14 cellular contexts compared by ENCODE assay signal in the genomic region with DNA sequence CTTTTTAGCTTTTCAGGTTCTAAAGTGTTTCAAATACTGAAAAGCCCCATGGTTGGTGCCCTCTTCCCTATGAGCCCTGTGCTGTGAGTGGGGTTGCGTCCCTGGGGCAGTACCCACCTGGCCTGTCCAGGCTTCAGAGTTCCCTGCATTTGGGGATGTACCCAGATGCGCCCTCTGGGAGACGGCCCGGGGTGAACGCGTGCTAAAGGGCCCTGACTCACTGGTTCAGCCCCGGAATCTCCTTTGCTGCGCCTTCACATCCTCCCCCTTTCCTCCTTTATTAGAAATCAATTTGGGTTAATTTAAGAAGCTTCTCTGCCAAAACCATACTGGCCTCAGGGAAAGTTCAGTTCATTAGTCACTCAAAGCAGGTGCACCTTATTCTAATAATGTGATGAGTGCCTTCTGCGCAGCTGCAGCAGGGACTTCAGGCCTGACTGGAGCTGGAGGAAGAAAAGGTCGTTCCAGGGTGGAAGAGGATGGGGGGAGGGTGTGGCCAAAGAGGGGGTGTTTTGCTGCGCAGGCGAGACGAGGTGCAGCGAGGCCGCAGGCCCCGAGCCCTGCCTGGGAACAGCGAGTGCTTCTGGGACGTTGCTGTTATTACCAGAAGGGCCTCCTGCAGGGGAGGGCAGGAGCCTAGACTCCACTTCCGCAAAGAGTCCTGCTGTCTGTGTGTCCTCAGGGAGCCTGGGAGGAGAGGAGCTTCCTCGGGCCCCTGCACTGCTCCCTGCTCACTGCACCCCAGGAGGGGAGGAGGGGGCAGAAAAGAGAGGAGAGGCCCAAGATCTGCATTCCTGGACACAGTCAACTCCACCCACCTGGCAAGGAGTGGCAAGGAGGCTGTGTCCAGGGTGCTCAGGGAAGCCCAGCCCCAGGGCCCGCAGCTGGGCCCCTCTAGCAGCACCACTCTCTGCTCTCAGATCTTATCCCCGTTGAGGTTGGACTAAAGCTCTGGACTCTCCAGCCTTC.
DNase-seq lines count a peak whose midpoint lies in the region; ATAC-seq and TF ChIP-seq lines count a peak whose summit lies in the region.
"Had no signal": no experiment of that assay in that cellular context is flagged by ENCODE, and none has a peak within 500 bp of the region (broad histone marks: within the 10 kb centered on the region; RNA-seq: fewer than 3 reads in every experiment).

No MANE protein-coding gene starts in this region.

- ATAC-seq in GM23338 (peak; percentile 59), GM18519 (IDR thresholded peaks at IDR 0.05; ENCODE audit: low FRiP score, unreplicated experiment) (no peak)
- no peak for ATAC-seq in stimulated activated effector memory CD8-positive, alpha-beta T cell treated with anti-CD3 and anti-CD28 coated beads, Interleukin-12 subunit alpha, Interleukin-12 subunit beta, amount 100 ng/mL, for 72 hours
- ATAC-seq: activated naive CD8-positive, alpha-beta T cell treated with anti-CD3 and anti-CD28 coated beads, Interleukin-2, amount 50 U/mL, for 24 hours; right cardiac atrium had no signal

- H3K9me2 ChIP-seq in GM23338 (ENCODE audit: insufficient read depth), result no peaks in the 10 kb centered on the region

- peak overlapping the region; percentile 90 for H2AFZ ChIP-seq in GM23338

- H3K4me2 ChIP-seq in BLaER1, result peak overlapping the region; percentile 92
- no peak overlapping the region for H3K4me2 ChIP-seq in GM23338

- no peaks in the 10 kb centered on the region for H3F3A ChIP-seq in GM23338 (replicated peaks; ENCODE audit: low read depth)

- TF ChIP-seq CTCF in GM23338 (conservative IDR thresholded peaks at IDR 0.05; ENCODE audit: low read depth in 2 of 2) (no peak), dorsolateral prefrontal cortex (IDR thresholded peaks at IDR 0.05 in 54 of 56, conservative IDR thresholded peaks at IDR 0.05 in 2 of 56; ENCODE audit: low read depth in 1 of 56, partially characterized antibody in 56 of 56) (no peak), osteocyte (IDR thresholded peaks at IDR 0.05) (no peak), suprapubic skin (IDR thresholded peaks at IDR 0.05) (no peak)

- H3K27ac ChIP-seq in BLaER1, result peak overlapping the region; percentile 32
- H3K27ac ChIP-seq in GM23338 (ENCODE audit: low read depth), result no peak overlapping the region
- H3K27ac ChIP-seq in dorsolateral prefrontal cortex, result peak overlapping the region in 46 of 59 donors; percentile 3 to 85 (median 62)
- H3K27ac ChIP-seq in suprapubic skin, result no peak overlapping the region

- H3K27me3 Mint-ChIP-seq in GM23338 (ENCODE audit: insufficient read depth, low read depth, poor library complexity), result peaks cover 6% of the 10 kb centered on the region
- H3K27me3 Mint-ChIP-seq in osteocyte (ENCODE audit: unreplicated experiment), result no peaks in the 10 kb centered on the region
- H3K27me3 Mint-ChIP-seq: activated naive CD8-positive, alpha-beta T cell treated with anti-CD3 and anti-CD28 coated beads, Interleukin-2, amount 50 U/mL, for 24 hours had no signal

- H4K20me1 ChIP-seq in BLaER1 (no peaks in the 10 kb centered on the region), GM23338 (replicated peaks; ENCODE audit: insufficient read depth) (no peaks in the 10 kb centered on the region)

- H3K4me1 ChIP-seq in BLaER1 (peaks cover 86% of the 10 kb centered on the region), GM23338 (ENCODE audit: insufficient read depth) (peaks cover 28% of the 10 kb centered on the region), suprapubic skin (peaks cover 4% of the 10 kb centered on the region)

- peaks cover 29% of the 10 kb centered on the region for H3K4me1 Mint-ChIP-seq in GM23338
- H3K4me1 Mint-ChIP-seq in osteocyte (ENCODE audit: unreplicated experiment), result peaks cover 29% of the 10 kb centered on the region
- no peaks in the 10 kb centered on the region for H3K4me1 Mint-ChIP-seq in stimulated activated effector memory CD8-positive, alpha-beta T cell treated with anti-CD3 and anti-CD28 coated beads, Interleukin-12 subunit alpha, Interleukin-12 subunit beta, amount 100 ng/mL, for 72 hours
- H3K4me1 Mint-ChIP-seq: activated naive CD8-positive, alpha-beta T cell treated with anti-CD3 and anti-CD28 coated beads, Interleukin-2, amount 50 U/mL, for 24 hours had no signal

- no peaks in the 10 kb centered on the region for H3K36me3 Mint-ChIP-seq in GM23338 (ENCODE audit: low read depth)
- H3K36me3 Mint-ChIP-seq in osteocyte (ENCODE audit: unreplicated experiment), result no peaks in the 10 kb centered on the region
- no peaks in the 10 kb centered on the region for H3K36me3 Mint-ChIP-seq in stimulated activated effector memory CD8-positive, alpha-beta T cell treated with anti-CD3 and anti-CD28 coated beads, Interleukin-12 subunit alpha, Interleukin-12 subunit beta, amount 100 ng/mL, for 72 hours

- 54% methylated on average over 14 of the region's 22 CpGs for WGBS in suprapubic skin

- H3K9ac ChIP-seq in BLaER1, result peak overlapping the region; percentile 0; the same call in 1 of the 2 replicates

- peak; percentile 24 for DNase-seq in GM23338 (ENCODE audit: low spot score)
- no peak for DNase-seq in dorsolateral prefrontal cortex
- DNase-seq in osteocyte (ENCODE audit: extremely low spot score, unreplicated experiment), result peak; percentile 66
- no peak for DNase-seq in suprapubic skin (ENCODE audit: low spot score in 2 of 2)
- no peak for DNase-seq in stimulated activated effector memory CD8-positive, alpha-beta T cell treated with anti-CD3 and anti-CD28 coated beads, Interleukin-12 subunit alpha, Interleukin-12 subunit beta, amount 100 ng/mL, for 72 hours (ENCODE audit: low spot score in 2 of 2)
- DNase-seq: activated naive CD8-positive, alpha-beta T cell treated with anti-CD3 and anti-CD28 coated beads, Interleukin-2, amount 50 U/mL, for 24 hours; Calu3; KG1; NCI-H1092 treated with DMSO at 0.1 percent for 48 hours; right cardiac atrium; SIG-M5; T-helper 2 cell had no signal

- H3K27ac Mint-ChIP-seq in GM23338, result no peak overlapping the region
- H3K27ac Mint-ChIP-seq in osteocyte (ENCODE audit: unreplicated experiment), result no peak overlapping the region
- H3K27ac Mint-ChIP-seq in stimulated activated effector memory CD8-positive, alpha-beta T cell treated with anti-CD3 and anti-CD28 coated beads, Interleukin-12 subunit alpha, Interleukin-12 subunit beta, amount 100 ng/mL, for 72 hours, result no peak overlapping the region
- H3K27ac Mint-ChIP-seq: activated naive CD8-positive, alpha-beta T cell treated with anti-CD3 and anti-CD28 coated beads, Interleukin-2, amount 50 U/mL, for 24 hours had no signal

- no peak overlapping the region for H3K4me3 Mint-ChIP-seq in GM23338
- no peak overlapping the region for H3K4me3 Mint-ChIP-seq in osteocyte (ENCODE audit: unreplicated experiment)
- H3K4me3 Mint-ChIP-seq in stimulated activated effector memory CD8-positive, alpha-beta T cell treated with anti-CD3 and anti-CD28 coated beads, Interleukin-12 subunit alpha, Interleukin-12 subunit beta, amount 100 ng/mL, for 72 hours, result no peak overlapping the region
- H3K4me3 Mint-ChIP-seq: activated naive CD8-positive, alpha-beta T cell treated with anti-CD3 and anti-CD28 coated beads, Interleukin-2, amount 50 U/mL, for 24 hours had no signal

- H3K4me3 ChIP-seq in BLaER1 (peak overlapping the region; percentile 30; the same call in 1 of the 2 replicates), GM23338 (no peak overlapping the region), dorsolateral prefrontal cortex (no peak overlapping the region), suprapubic skin (no peak overlapping the region)

- no peak for TF ChIP-seq EP300 in suprapubic skin (IDR thresholded peaks at IDR 0.05)

- H3K36me3 ChIP-seq in BLaER1, result no peaks in the 10 kb centered on the region
- no peaks in the 10 kb centered on the region for H3K36me3 ChIP-seq in GM23338 (ENCODE audit: insufficient read depth)
- no peaks in the 10 kb centered on the region for H3K36me3 ChIP-seq in suprapubic skin

- H3K9me3 ChIP-seq in BLaER1, result peaks cover 12% of the 10 kb centered on the region; the same call in 1 of the 2 replicates
- H3K9me3 ChIP-seq in suprapubic skin, result no peaks in the 10 kb centered on the region

- H3K79me2 ChIP-seq in GM23338 (replicated peaks; ENCODE audit: insufficient read depth), result no peaks in the 10 kb centered on the region

- no peaks in the 10 kb centered on the region for H3K9me3 Mint-ChIP-seq in GM23338
- peaks cover 8% of the 10 kb centered on the region for H3K9me3 Mint-ChIP-seq in osteocyte (ENCODE audit: unreplicated experiment)
- no peaks in the 10 kb centered on the region for H3K9me3 Mint-ChIP-seq in stimulated activated effector memory CD8-positive, alpha-beta T cell treated with anti-CD3 and anti-CD28 coated beads, Interleukin-12 subunit alpha, Interleukin-12 subunit beta, amount 100 ng/mL, for 72 hours
- H3K9me3 Mint-ChIP-seq: activated naive CD8-positive, alpha-beta T cell treated with anti-CD3 and anti-CD28 coated beads, Interleukin-2, amount 50 U/mL, for 24 hours had no signal

- H3K27me3 ChIP-seq in BLaER1 (no peaks in the 10 kb centered on the region), GM23338 (ENCODE audit: insufficient read depth) (no peaks in the 10 kb centered on the region), dorsolateral prefrontal cortex (no peaks in the 10 kb centered on the region), suprapubic skin (no peaks in the 10 kb centered on the region)

- no peak for TF ChIP-seq POLR2A in suprapubic skin (IDR thresholded peaks at IDR 0.05)

- intact Hi-C loops in dorsolateral prefrontal cortex (cut with DNase I), result no loop called here

TF ChIP-seq in GM23338, 12 proteins besides CTCF, POLR2A, EP300 and RAD21 (continues in another document):
- no peak for TF ChIP-seq ZNF331 (CRISPR knock-in tag; IDR thresholded peaks at IDR 0.05; ENCODE audit: low read depth)

Comparison
In these comparisons a context has a peak if more than half of its experiments do, and no peak if none do; other contexts are left out.
1. H3K27ac ChIP-seq: peak in BLaER1 (single experiment) and dorsolateral prefrontal cortex (46 of 59); none in GM23338 (single experiment) and suprapubic skin (single experiment).
2. DNase-seq: peak in GM23338 (single experiment) and osteocyte (single experiment); none in dorsolateral prefrontal cortex (0 of 10), suprapubic skin (0 of 2) and stimulated activated effector memory CD8-positive, alpha-beta T cell treated with anti-CD3 and anti-CD28 coated beads, Interleukin-12 subunit alpha, Interleukin-12 subunit beta, amount 100 ng/mL, for 72 hours (0 of 2).